15 cellular contexts compared by ENCODE assay signal in the genomic region with DNA sequence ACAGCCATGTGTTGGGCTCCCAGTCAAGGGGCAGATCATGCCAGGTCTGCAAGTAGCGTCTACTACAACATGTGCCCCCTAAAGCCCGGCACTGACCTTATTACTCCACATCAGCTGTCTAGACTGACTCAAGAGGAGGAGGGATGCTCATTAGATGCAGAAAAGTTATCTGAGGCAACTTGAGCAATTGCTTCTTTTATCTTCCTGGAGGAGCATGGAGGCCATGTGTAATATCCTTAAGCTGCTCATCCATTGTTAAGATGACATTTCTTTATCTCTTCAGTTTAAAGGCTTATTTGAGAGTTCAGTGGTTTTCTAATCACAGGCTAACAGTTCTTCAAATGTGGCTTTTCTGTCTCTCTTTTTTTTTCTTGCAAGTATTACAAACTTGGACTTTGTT.
"Had no signal": no experiment of that assay in that cellular context is flagged by ENCODE, and none has a peak within 500 bp of the region (broad histone marks: within the 10 kb centered on the region; RNA-seq: fewer than 3 reads in every experiment).

No MANE protein-coding gene starts in this region.

- H3K27me3 ChIP-seq: esophagus squamous epithelium, foreskin keratinocyte, hepatocyte, neutrophil had no signal

- H3K27me3 Mint-ChIP-seq: naive thymus-derived CD8-positive, alpha-beta T cell had no signal

- H3K4me3 Mint-ChIP-seq: naive thymus-derived CD8-positive, alpha-beta T cell had no signal

- H3K27ac Mint-ChIP-seq: naive thymus-derived CD8-positive, alpha-beta T cell had no signal

- H3K36me3 ChIP-seq: esophagus squamous epithelium, neutrophil had no signal

- H3K79me2 ChIP-seq: hepatocyte had no signal

- H2AFZ ChIP-seq: hepatocyte had no signal

- H3K36me3 Mint-ChIP-seq: naive thymus-derived CD8-positive, alpha-beta T cell had no signal

- H3K4me1 Mint-ChIP-seq: naive thymus-derived CD8-positive, alpha-beta T cell had no signal

- ATAC-seq: foreskin keratinocyte; mucosa of descending colon; naive thymus-derived CD8-positive, alpha-beta T cell; right cardiac atrium had no signal

- H3K9me3 ChIP-seq: esophagus squamous epithelium, mucosa of descending colon, neutrophil had no signal

- FAIRE-seq: colon, islet of Langerhans, small intestine had no signal

- H3K4me1 ChIP-seq: esophagus squamous epithelium, foreskin keratinocyte had no signal

- DNase-seq: dermis blood vessel endothelial cell; esophagus squamous epithelium; foreskin keratinocyte; kidney glomerular epithelial cell; mucosa of descending colon; naive thymus-derived CD8-positive, alpha-beta T cell; right cardiac atrium; small intestine; stimulated activated CD4-positive, alpha-beta T cell treated with anti-CD3 and anti-CD28 coated beads, Interleukin-2, amount 100 ng/mL, for 48 hours; stimulated activated naive CD4-positive, alpha-beta T cell treated with Interleukin-2 at 50 U/mL for 16 hours; trophoblast cell had no signal

- H3K4me3 ChIP-seq: esophagus squamous epithelium, hepatocyte, mucosa of descending colon had no signal

- H3K27ac ChIP-seq: esophagus squamous epithelium, foreskin keratinocyte, hepatocyte, neutrophil had no signal

- H3K4me2 ChIP-seq: hepatocyte had no signal
